In genomic region chrX:108582151-108582550, GRCh38 we compare ENCODE assay signal across 29 cellular contexts.
DNase-seq lines count a peak whose midpoint lies in the region; ATAC-seq and TF ChIP-seq lines count a peak whose summit lies in the region.
"Had no signal": no experiment of that assay in that cellular context is flagged by ENCODE, and none has a peak within 500 bp of the region (broad histone marks: within the 10 kb centered on the region; RNA-seq: fewer than 3 reads in every experiment).

No MANE protein-coding gene starts in this region.

- DNase-seq in GM23338 (ENCODE audit: low spot score) (no peak), amygdala (lab: John Stamatoyannopoulos, UW) (peak in 49 of 56 donors; percentile 0 to 87 (median 31)), hippocampal formation (lab: John Stamatoyannopoulos, UW) (peak; percentile 41 to 94), pons (ENCODE audit: low spot score) (peak; percentile 95), GM10248 (ENCODE audit: extremely low spot score) (no peak), iPS-NIHi11 (ENCODE audit: low spot score) (no peak), left ventricle myocardium inferior (no peak)
- DNase-seq: activated CD8-positive, alpha-beta T cell treated with anti-CD3 and anti-CD28 coated beads, Interleukin-2, amount 10 ng/mL, durations not matched to agents 7 days and 5 days; activated effector memory CD4-positive, alpha-beta T cell treated with anti-CD3 and anti-CD28 coated beads, Interleukin-2, amount 50 U/mL, for 16 hours; BE2C; body of pancreas; cerebellar nuclear complex; DMS53; glutamatergic neuron; HCEC 1CT; kidney glomerular epithelial cell; NCI-H1105; NCI-H2029 treated with DMSO at 0.1 percent for 48 hours; NCI-H226; OCI-M1; stimulated activated CD8-positive, alpha-beta memory T cell treated with anti-CD3 and anti-CD28 coated beads, Interleukin-4, amount 100 ng/mL, for 48 hours; stimulated activated naive CD8-positive, alpha-beta T cell treated with anti-CD3 and anti-CD28 coated beads, Interleukin-15, amount 100 ng/mL, for 72 hours; T-helper 2 cell had no signal

- no peaks in the 10 kb centered on the region for H3F3A ChIP-seq in GM23338 (replicated peaks; ENCODE audit: low read depth)

- H3K4me1 Mint-ChIP-seq in GM23338, result peaks cover 18% of the 10 kb centered on the region; the same call in 2 of the 3 replicates
- H3K4me1 Mint-ChIP-seq: stimulated activated naive CD8-positive, alpha-beta T cell treated with anti-CD3 and anti-CD28 coated beads, Interleukin-15, amount 100 ng/mL, for 72 hours had no signal

- no peaks in the 10 kb centered on the region for H3K9me2 ChIP-seq in GM23338 (ENCODE audit: insufficient read depth)

- no peak overlapping the region for H3K4me3 Mint-ChIP-seq in GM23338
- H3K4me3 Mint-ChIP-seq: activated CD8-positive, alpha-beta T cell treated with anti-CD3 and anti-CD28 coated beads, Interleukin-2, amount 10 ng/mL, durations not matched to agents 7 days and 5 days; stimulated activated naive CD8-positive, alpha-beta T cell treated with anti-CD3 and anti-CD28 coated beads, Interleukin-15, amount 100 ng/mL, for 72 hours had no signal

- H3K4me3 ChIP-seq in GM23338 (no peak overlapping the region), left ventricle myocardium inferior (no peak overlapping the region)
- H3K4me3 ChIP-seq: body of pancreas, K562, lung, skin epidermis had no signal

- no peak for ATAC-seq in GM23338
- ATAC-seq in GM21825 (IDR thresholded peaks at IDR 0.05; ENCODE audit: unreplicated experiment), result no peak
- ATAC-seq: activated CD8-positive, alpha-beta T cell treated with anti-CD3 and anti-CD28 coated beads, Interleukin-2, amount 10 ng/mL, durations not matched to agents 7 days and 5 days; body of pancreas; K562; SK-N-SH treated with all-trans-retinoic acid at 6 μM for 48 hours; stimulated activated naive CD8-positive, alpha-beta T cell treated with anti-CD3 and anti-CD28 coated beads, Interleukin-15, amount 100 ng/mL, for 72 hours had no signal

- intact Hi-C loops in left ventricle myocardium inferior (cut with micrococcal nuclease), result no loop called here

- no peak overlapping the region for H3K4me2 ChIP-seq in GM23338

- H3K9me3 ChIP-seq in left ventricle myocardium inferior (replicated peaks), result no peaks in the 10 kb centered on the region
- H3K9me3 ChIP-seq: BE2C, body of pancreas, tibial nerve had no signal

- CTCF ChIA-PET in GM10248 (lab: Yijun Ruan, JAX), result interaction anchor here (2.4 kb wide), 1 partner anchor 803 kb away, joined by 9 read pairs; no protein-coding TSS in a partner anchor

- H2AFZ ChIP-seq in GM23338, result no peak overlapping the region

- H3K27me3 Mint-ChIP-seq in GM23338 (ENCODE audit: insufficient read depth, low read depth, poor library complexity), result no peaks in the 10 kb centered on the region
- H3K27me3 Mint-ChIP-seq: stimulated activated naive CD8-positive, alpha-beta T cell treated with anti-CD3 and anti-CD28 coated beads, Interleukin-15, amount 100 ng/mL, for 72 hours had no signal

- POLR2A ChIA-PET in GM10248 (lab: Yijun Ruan, JAX), result interaction anchor here (0.6 kb wide), 1 partner anchor 55 kb away, joined by 8 read pairs; no protein-coding TSS in a partner anchor

- no peaks in the 10 kb centered on the region; the same call in 2 of the 3 replicates for H3K9me3 Mint-ChIP-seq in GM23338
- H3K9me3 Mint-ChIP-seq: stimulated activated naive CD8-positive, alpha-beta T cell treated with anti-CD3 and anti-CD28 coated beads, Interleukin-15, amount 100 ng/mL, for 72 hours had no signal

- H3K36me3 Mint-ChIP-seq in GM23338 (ENCODE audit: low read depth), result peaks cover 34% of the 10 kb centered on the region

- no peak overlapping the region for H3K27ac Mint-ChIP-seq in GM23338
- H3K27ac Mint-ChIP-seq: activated CD8-positive, alpha-beta T cell treated with anti-CD3 and anti-CD28 coated beads, Interleukin-2, amount 10 ng/mL, durations not matched to agents 7 days and 5 days; stimulated activated naive CD8-positive, alpha-beta T cell treated with anti-CD3 and anti-CD28 coated beads, Interleukin-15, amount 100 ng/mL, for 72 hours had no signal

- H3K79me2 ChIP-seq in GM23338 (replicated peaks; ENCODE audit: insufficient read depth), result no peaks in the 10 kb centered on the region

- TF ChIP-seq CTCF in GM23338 (conservative IDR thresholded peaks at IDR 0.05; ENCODE audit: low read depth in 2 of 2) (no peak), GM10248 (IDR thresholded peaks at IDR 0.05; ENCODE audit: control extremely low read depth, extremely low read depth, low read depth, missing control alignments) (no peak), left ventricle myocardium inferior (IDR thresholded peaks at IDR 0.05; ENCODE audit: borderline replicate concordance) (no peak)

- H3K4me1 ChIP-seq in GM23338 (ENCODE audit: insufficient read depth) (peaks cover 17% of the 10 kb centered on the region), left ventricle myocardium inferior (no peaks in the 10 kb centered on the region)
- H3K4me1 ChIP-seq: BE2C, body of pancreas, tibial nerve had no signal

- H3K36me3 ChIP-seq in GM23338 (ENCODE audit: insufficient read depth) (no peaks in the 10 kb centered on the region), left ventricle myocardium inferior (no peaks in the 10 kb centered on the region)
- H3K36me3 ChIP-seq: BE2C, tibial nerve had no signal

- H4K20me1 ChIP-seq in GM23338 (replicated peaks; ENCODE audit: insufficient read depth), result no peaks in the 10 kb centered on the region

- H3K27ac ChIP-seq in GM23338 (ENCODE audit: low read depth) (0 out of 2 replicates have a peak overlapping the region, but pooled peaks have one; percentile 47), left ventricle myocardium inferior (replicated peaks) (no peak overlapping the region)
- H3K27ac ChIP-seq: body of pancreas, skin epidermis had no signal

- H3K27me3 ChIP-seq in GM23338 (ENCODE audit: insufficient read depth) (no peaks in the 10 kb centered on the region), left ventricle myocardium inferior (ENCODE audit: low read depth) (no peaks in the 10 kb centered on the region)
- H3K27me3 ChIP-seq: BE2C, body of pancreas had no signal

TF ChIP-seq in GM23338, 12 proteins besides CTCF, POLR2A, EP300 and RAD21 (continues in another document):
- no peak for TF ChIP-seq ETS1 (IDR thresholded peaks at IDR 0.05)
- TF ChIP-seq CREB1 (CRISPR knock-in tag; IDR thresholded peaks at IDR 0.05; ENCODE audit: low read depth), result no peak
- no peak for TF ChIP-seq STAT1 (IDR thresholded peaks at IDR 0.05; ENCODE audit: unreplicated experiment)
- TF ChIP-seq POLR2AphosphoS5 (IDR thresholded peaks at IDR 0.05; ENCODE audit: low read depth), result no peak

Comparison
In these comparisons a context has a peak if more than half of its experiments do, and no peak if none do; other contexts are left out.
1. DNase-seq: peak in amygdala (49 of 56), hippocampal formation (2 of 2) and pons (single experiment); none in GM23338 (single experiment), GM10248 (single experiment), iPS-NIHi11 (single experiment) and left ventricle myocardium inferior (single experiment).